Comparison of ENCODE assay signal across 8 cellular contexts in genomic region chr4:75723802-75724065, GRCh38. TPM values are rescaled to one million over a fixed set of nuclear protein-coding genes. Genes with fewer than 3 reads are reported as not detected.
DNase-seq lines count a peak whose midpoint lies in the region; ATAC-seq and TF ChIP-seq lines count a peak whose summit lies in the region.

No MANE protein-coding gene starts in this region.

- peak overlapping the region; percentile 86 for H3K9ac ChIP-seq in NT2/D1 (ENCODE audit: insufficient read length, low read depth)

- peak overlapping the region; percentile 87 for H3K4me3 ChIP-seq in NT2/D1 (ENCODE audit: insufficient read length, low read depth)

- no peaks in the 10 kb centered on the region for H3K9me3 Mint-ChIP-seq in effector memory CD8-positive, alpha-beta T cell
- no peaks in the 10 kb centered on the region for H3K9me3 Mint-ChIP-seq in neural crest cell

- no peak for ATAC-seq in effector memory CD8-positive, alpha-beta T cell (replicated peaks)
- ATAC-seq in HG02885 (IDR thresholded peaks at IDR 0.05; ENCODE audit: poor library complexity, unreplicated experiment), result no peak

- peaks cover 3% of the 10 kb centered on the region for H3K4me1 ChIP-seq in NT2/D1 (ENCODE audit: insufficient read depth, insufficient read length)

- peak overlapping the region; percentile 100 for H3K4me3 Mint-ChIP-seq in effector memory CD8-positive, alpha-beta T cell
- peak overlapping the region; percentile 99 for H3K4me3 Mint-ChIP-seq in neural crest cell

- peaks cover 31 to 39% of the 10 kb centered on the region in 2 donors for H3K4me1 Mint-ChIP-seq in effector memory CD8-positive, alpha-beta T cell (ENCODE audit: low read depth in 2 of 2)
- H3K4me1 Mint-ChIP-seq in neural crest cell, result peaks cover 47% of the 10 kb centered on the region

- H3K9me3 ChIP-seq in NT2/D1 (ENCODE audit: insufficient read depth, low read length), result no peaks in the 10 kb centered on the region

- H3K27me3 Mint-ChIP-seq in effector memory CD8-positive, alpha-beta T cell, result no peaks in the 10 kb centered on the region
- no peaks in the 10 kb centered on the region for H3K27me3 Mint-ChIP-seq in neural crest cell (ENCODE audit: low read depth)

- TF ChIP-seq CTCF in C4-2B (conservative IDR thresholded peaks at IDR 0.05) (no peak), neural crest cell (conservative IDR thresholded peaks at IDR 0.05) (no peak)

- peak overlapping the region; percentile 99 to 100 for H3K27ac Mint-ChIP-seq in effector memory CD8-positive, alpha-beta T cell
- H3K27ac Mint-ChIP-seq in neural crest cell (ENCODE audit: unreplicated experiment), result peak overlapping the region; percentile 99

- H3K27ac ChIP-seq in C4-2B, result peak overlapping the region; percentile 88

- H3K27me3 ChIP-seq in NT2/D1 (ENCODE audit: insufficient read depth, insufficient read length), result no peaks in the 10 kb centered on the region

- H3K36me3 Mint-ChIP-seq in effector memory CD8-positive, alpha-beta T cell (ENCODE audit: insufficient read depth), result peaks cover 17% of the 10 kb centered on the region
- peaks cover under 1% of the 10 kb centered on the region for H3K36me3 Mint-ChIP-seq in neural crest cell (ENCODE audit: low read depth)

- peaks cover 20% of the 10 kb centered on the region for H3K36me3 ChIP-seq in NT2/D1 (ENCODE audit: insufficient read depth, insufficient read length, low read length)

- DNase-seq in NT2/D1 (ENCODE audit: low read depth, low spot score) (no peak), neural crest cell (ENCODE audit: low read depth, low spot score) (no peak), NCI-H748 treated with DMSO at 0.1 percent for 48 hours (lab: John Stamatoyannopoulos, UW) (no peak), nucleus accumbens (lab: John Stamatoyannopoulos, UW) (no peak)
- no peak for DNase-seq in effector memory CD8-positive, alpha-beta T cell
- DNase-seq in stimulated activated CD8-positive, alpha-beta memory T cell treated with anti-CD3 and anti-CD28 coated beads, Interleukin-4, amount 100 ng/mL, for 48 hours, result no peak

RNA-seq across cellular contexts. Expression of gene USO1, which starts 0.6 kb away (rescaled TPM):
- 41.2 and 45.5 TPM in 2 replicates for total RNA-seq in neural crest cell

RNA-seq across cellular contexts. Expression of gene G3BP2, which starts 50.5 kb away (rescaled TPM):
- 204 TPM in 2 replicates for total RNA-seq in neural crest cell
